14 cellular contexts compared by ENCODE assay signal in genomic region chr1:172678990-172679772, GRCh38. TPM values are rescaled to one million over a fixed set of nuclear protein-coding genes. Genes with fewer than 3 reads are reported as not detected.
A peak's percentile ranks its signal among the peaks of the same experiment; 100 is the strongest.
DNase-seq lines count a peak whose midpoint lies in the region; ATAC-seq lines count a peak whose summit lies in the region.
"Had no signal": no experiment of that assay in that cellular context is flagged by ENCODE, and none has a peak within 500 bp of the region (broad histone marks: within the 10 kb centered on the region; RNA-seq: fewer than 3 reads in every experiment).

No MANE protein-coding gene starts in this region.

- no peak for DNase-seq in stimulated activated naive CD8-positive, alpha-beta T cell treated with anti-CD3 and anti-CD28 coated beads, Interleukin-15, Interleukin-2, amounts not matched to agents 100 U/mL and 50 U/mL, for 24 hours
- DNase-seq in NCI-H2171 treated with DMSO at 0.1 percent for 48 hours (lab: John Stamatoyannopoulos, UW) (peak; percentile 27), dermis microvascular lymphatic vessel endothelial cell (ENCODE audit: low read depth in 2 of 2) (peak; percentile 10 to 56)
- no peak for DNase-seq in effector memory CD4-positive, alpha-beta T cell
- DNase-seq: activated T-cell treated with anti-CD3 and anti-CD28 coated beads, Interleukin-2, amount 50 U/mL, for 4 hours; heart left ventricle; MG63 had no signal

- H3K9me3 ChIP-seq in effector memory CD4-positive, alpha-beta T cell (ENCODE audit: control insufficient read depth, low read length), result no peaks in the 10 kb centered on the region

- H3K36me3 Mint-ChIP-seq in stimulated activated naive CD8-positive, alpha-beta T cell treated with anti-CD3 and anti-CD28 coated beads, Interleukin-15, Interleukin-2, amounts not matched to agents 100 ng/mL and 50 ng/mL, for 24 hours (ENCODE audit: low read depth), result peaks cover 4% of the 10 kb centered on the region

- H3K4me3 ChIP-seq in effector memory CD4-positive, alpha-beta T cell (ENCODE audit: insufficient read depth, low read depth, low read length, poor library complexity, severe bottlenecking), result no peak overlapping the region
- H3K4me3 ChIP-seq: heart left ventricle, MG63 had no signal

- no peaks in the 10 kb centered on the region for H3K27me3 Mint-ChIP-seq in stimulated activated naive CD8-positive, alpha-beta T cell treated with anti-CD3 and anti-CD28 coated beads, Interleukin-15, Interleukin-2, amounts not matched to agents 100 ng/mL and 50 ng/mL, for 24 hours
- H3K27me3 Mint-ChIP-seq: progenitor cell of endocrine pancreas had no signal

- H3K4me1 Mint-ChIP-seq in stimulated activated naive CD8-positive, alpha-beta T cell treated with anti-CD3 and anti-CD28 coated beads, Interleukin-15, Interleukin-2, amounts not matched to agents 100 ng/mL and 50 ng/mL, for 24 hours (ENCODE audit: low read depth), result peaks cover 69% of the 10 kb centered on the region

- H3K27me3 ChIP-seq in effector memory CD4-positive, alpha-beta T cell (replicated peaks; ENCODE audit: control insufficient read depth, insufficient read depth, low read length, poor library complexity, severe bottlenecking), result no peaks in the 10 kb centered on the region
- H3K27me3 ChIP-seq: heart left ventricle, MG63 had no signal

- no peaks in the 10 kb centered on the region for H3K36me3 ChIP-seq in effector memory CD4-positive, alpha-beta T cell (ENCODE audit: control insufficient read depth, insufficient read depth, low read length)
- H3K36me3 ChIP-seq: heart left ventricle, MG63 had no signal

- peak overlapping the region; percentile 75 for H3K27ac Mint-ChIP-seq in stimulated activated naive CD8-positive, alpha-beta T cell treated with anti-CD3 and anti-CD28 coated beads, Interleukin-15, Interleukin-2, amounts not matched to agents 100 ng/mL and 50 ng/mL, for 24 hours
- H3K27ac Mint-ChIP-seq: progenitor cell of endocrine pancreas had no signal

- peaks cover 25% of the 10 kb centered on the region for H3K4me1 ChIP-seq in effector memory CD4-positive, alpha-beta T cell (ENCODE audit: control insufficient read depth, insufficient read depth, low read length, poor library complexity, severe bottlenecking)

- no peak overlapping the region for H3K27ac ChIP-seq in effector memory CD4-positive, alpha-beta T cell (ENCODE audit: insufficient read depth, low read length, poor library complexity, severe bottlenecking)
- H3K27ac ChIP-seq: heart left ventricle had no signal

- ATAC-seq in stimulated activated naive CD8-positive, alpha-beta T cell treated with anti-CD3 and anti-CD28 coated beads, Interleukin-15, Interleukin-2, amounts not matched to agents 100 U/mL and 50 U/mL, for 24 hours, result no peak
- ATAC-seq in GM21576 (IDR thresholded peaks at IDR 0.05; ENCODE audit: unreplicated experiment) (no peak), GM21619 (IDR thresholded peaks at IDR 0.05; ENCODE audit: unreplicated experiment) (no peak), HG02973 (IDR thresholded peaks at IDR 0.05; ENCODE audit: unreplicated experiment) (no peak)
- ATAC-seq: activated T-cell treated with anti-CD3 and anti-CD28 coated beads, Interleukin-2, amount 50 U/mL, for 4 hours; esophagus mucosa; heart left ventricle had no signal

- H3K9me3 Mint-ChIP-seq in stimulated activated naive CD8-positive, alpha-beta T cell treated with anti-CD3 and anti-CD28 coated beads, Interleukin-15, Interleukin-2, amounts not matched to agents 100 ng/mL and 50 ng/mL, for 24 hours, result no peaks in the 10 kb centered on the region

- no peak overlapping the region for H3K4me3 Mint-ChIP-seq in stimulated activated naive CD8-positive, alpha-beta T cell treated with anti-CD3 and anti-CD28 coated beads, Interleukin-15, Interleukin-2, amounts not matched to agents 100 ng/mL and 50 ng/mL, for 24 hours
- H3K4me3 Mint-ChIP-seq: activated T-cell treated with anti-CD3 and anti-CD28 coated beads, Interleukin-2, amount 50 U/mL, for 4 hours had no signal

RNA-seq across cellular contexts. Expression of gene FASLG, which starts 20.3 kb away (rescaled TPM):
- not detected in 2 replicates for total RNA-seq in dermis microvascular lymphatic vessel endothelial cell
- total RNA-seq: chondrocyte, esophagus mucosa, progenitor cell of endocrine pancreas had no signal

Comparison
In these comparisons a context has a peak if more than half of its experiments do, and no peak if none do; other contexts are left out.
1. DNase-seq: peak in NCI-H2171 treated with DMSO at 0.1 percent for 48 hours (single experiment) and dermis microvascular lymphatic vessel endothelial cell (2 of 2); none in stimulated activated naive CD8-positive, alpha-beta T cell treated with anti-CD3 and anti-CD28 coated beads, Interleukin-15, Interleukin-2, amounts not matched to agents 100 U/mL and 50 U/mL, for 24 hours (single experiment) and effector memory CD4-positive, alpha-beta T cell (0 of 3).